Comparison of ENCODE assay signal across 11 cellular contexts in genomic region chr11:115330693-115331482, GRCh38.
"Had no signal": no experiment of that assay in that cellular context is flagged by ENCODE, and none has a peak within 500 bp of the region (broad histone marks: within the 10 kb centered on the region; RNA-seq: fewer than 3 reads in every experiment).

No MANE protein-coding gene starts in this region.

- H3K27ac ChIP-seq: breast epithelium, ovary had no signal

- H3K4me1 ChIP-seq: breast epithelium had no signal

- H3K27ac Mint-ChIP-seq: activated naive CD8-positive, alpha-beta T cell; activated T-cell treated with anti-CD3 and anti-CD28 coated beads, Interleukin-2, amount 50 U/mL, for 24 hours; stimulated activated naive CD8-positive, alpha-beta T cell treated with anti-CD3 and anti-CD28 coated beads, Interleukin-15, amount 100 ng/mL, for 72 hours had no signal

- H3K27me3 ChIP-seq: breast epithelium, ovary had no signal

- ATAC-seq: activated CD4-positive, CD25-positive, alpha-beta regulatory T cell treated with anti-CD3 and anti-CD28 coated beads, Interleukin-2, amount 50 U/mL, for 24 hours; esophagus mucosa; stimulated activated naive CD8-positive, alpha-beta T cell treated with anti-CD3 and anti-CD28 coated beads, Interleukin-15, amount 100 ng/mL, for 72 hours had no signal

- H3K4me1 Mint-ChIP-seq: stimulated activated naive CD8-positive, alpha-beta T cell treated with anti-CD3 and anti-CD28 coated beads, Interleukin-15, amount 100 ng/mL, for 72 hours had no signal

- H3K9me3 Mint-ChIP-seq: activated T-cell treated with anti-CD3 and anti-CD28 coated beads, Interleukin-2, amount 50 U/mL, for 24 hours; stimulated activated naive CD8-positive, alpha-beta T cell treated with anti-CD3 and anti-CD28 coated beads, Interleukin-15, amount 100 ng/mL, for 72 hours had no signal

- H3K36me3 ChIP-seq: breast epithelium, ovary had no signal

- H3K4me3 ChIP-seq: breast epithelium, ovary had no signal

- H3K27me3 Mint-ChIP-seq: stimulated activated naive CD8-positive, alpha-beta T cell treated with anti-CD3 and anti-CD28 coated beads, Interleukin-15, amount 100 ng/mL, for 72 hours had no signal

- H3K4me3 Mint-ChIP-seq: activated naive CD8-positive, alpha-beta T cell; activated T-cell treated with anti-CD3 and anti-CD28 coated beads, Interleukin-2, amount 50 U/mL, for 24 hours; stimulated activated naive CD8-positive, alpha-beta T cell treated with anti-CD3 and anti-CD28 coated beads, Interleukin-15, amount 100 ng/mL, for 72 hours had no signal

- DNase-seq: activated CD4-positive, alpha-beta T cell treated with anti-CD3 and anti-CD28 coated beads, Interleukin-2, amount 50 U/mL, for 4 hours; activated effector memory CD4-positive, alpha-beta T cell treated with anti-CD3 and anti-CD28 coated beads, Interleukin-2, amount 50 U/mL, for 16 hours; activated T-cell treated with anti-CD3 and anti-CD28 coated beads, Interleukin-2, amount 50 U/mL, for 24 hours; head of caudate nucleus; ovary; stimulated activated CD4-positive, alpha-beta T cell treated with anti-CD3 and anti-CD28 coated beads, Interleukin-4, amount 100 ng/mL, for 4 hours; stimulated activated naive CD8-positive, alpha-beta T cell treated with anti-CD3 and anti-CD28 coated beads, Interleukin-15, amount 100 ng/mL, for 72 hours had no signal

- H3K36me3 Mint-ChIP-seq: activated naive CD8-positive, alpha-beta T cell had no signal
